ENCODE assay signal across 1 cellular context in genomic region chr5:64973226-64973625, GRCh38.
TF ChIP-seq lines count a peak whose summit lies in the region.

No MANE protein-coding gene starts in this region.

TF ChIP-seq in WTC11, 78 proteins besides CTCF, POLR2A, EP300 and RAD21 (continued from another document):
- TF ChIP-seq, protein P1, sequence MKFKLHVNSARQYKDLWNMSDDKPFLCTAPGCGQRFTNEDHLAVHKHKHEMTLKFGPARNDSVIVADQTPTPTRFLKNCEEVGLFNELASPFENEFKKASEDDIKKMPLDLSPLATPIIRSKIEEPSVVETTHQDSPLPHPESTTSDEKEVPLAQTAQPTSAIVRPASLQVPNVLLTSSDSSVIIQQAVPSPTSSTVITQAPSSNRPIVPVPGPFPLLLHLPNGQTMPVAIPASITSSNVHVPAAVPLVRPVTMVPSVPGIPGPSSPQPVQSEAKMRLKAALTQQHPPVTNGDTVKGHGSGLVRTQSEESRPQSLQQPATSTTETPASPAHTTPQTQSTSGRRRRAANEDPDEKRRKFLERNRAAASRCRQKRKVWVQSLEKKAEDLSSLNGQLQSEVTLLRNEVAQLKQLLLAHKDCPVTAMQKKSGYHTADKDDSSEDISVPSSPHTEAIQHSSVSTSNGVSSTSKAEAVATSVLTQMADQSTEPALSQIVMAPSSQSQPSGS (CRISPR knock-in tag; IDR thresholded peaks at IDR 0.05; ENCODE audit: borderline replicate concordance, low read depth), result no peak
